ENCODE assay signal across 8 cellular contexts in the genomic region with DNA sequence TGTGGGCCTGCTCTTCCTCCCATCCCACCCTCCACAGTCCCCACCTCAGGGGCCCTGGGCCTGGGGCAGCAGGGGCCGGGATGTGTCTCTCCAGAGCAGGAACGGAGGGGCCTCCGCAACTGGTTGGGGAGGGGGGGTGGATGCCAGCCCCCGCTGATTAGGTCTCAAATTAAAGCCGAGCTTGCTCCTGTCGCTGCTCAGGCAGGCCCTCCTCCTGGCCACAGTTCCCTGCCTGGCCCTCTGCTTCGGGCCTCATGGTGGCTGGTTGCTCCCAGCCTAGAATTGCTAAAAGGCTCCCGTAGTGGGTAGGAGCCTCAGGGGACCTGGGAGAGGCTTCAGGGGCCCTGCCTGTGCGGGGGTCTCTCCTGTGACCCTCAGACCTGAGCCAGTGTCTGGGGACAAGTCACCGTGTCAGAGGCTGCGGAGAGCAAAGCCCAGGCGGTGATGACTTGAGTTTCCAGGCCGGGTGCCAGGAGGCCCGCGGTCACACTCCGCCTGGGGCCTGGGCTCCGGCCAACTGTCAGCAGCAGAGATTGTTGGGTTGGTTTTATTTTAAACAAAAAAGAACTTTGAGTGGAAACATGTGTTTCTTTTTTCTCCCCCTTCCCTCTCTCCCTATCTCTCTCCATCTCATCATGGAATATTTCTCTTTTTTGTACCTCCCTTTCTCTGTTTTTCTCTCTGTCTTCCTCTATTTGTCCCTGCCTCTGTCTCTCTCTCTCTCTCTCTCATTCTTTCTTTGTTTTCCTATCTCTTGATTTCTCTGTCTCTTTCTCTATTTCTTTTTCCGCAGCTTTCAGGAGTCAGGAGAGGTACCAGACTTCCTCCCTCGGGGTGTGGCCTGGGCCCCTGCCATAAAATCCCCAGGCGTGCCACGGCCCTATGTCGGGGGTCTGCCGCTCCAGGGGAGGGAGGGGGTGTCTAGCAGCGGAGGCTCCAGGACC. TPM values are rescaled to one million over a fixed set of nuclear protein-coding genes. Genes with fewer than 3 reads are reported as not detected.
A peak's percentile ranks its signal among the peaks of the same experiment; 100 is the strongest.
DNase-seq lines count a peak whose midpoint lies in the region; ATAC-seq and TF ChIP-seq lines count a peak whose summit lies in the region.

No MANE protein-coding gene starts in this region.

- intact Hi-C loops in PC-9 (cut with micrococcal nuclease; ENCODE audit: unreplicated experiment), result no loop called here

- peaks cover 50% of the 10 kb centered on the region for H3F3A ChIP-seq in PC-9 (ENCODE audit: insufficient read depth, low read depth)

- POLR2A ChIA-PET in PC-9 (lab: Charles Lee; ENCODE audit: unreplicated experiment), result interaction anchor here (0.7 to 0.8 kb wide), 2 partner anchors 31 to 51 kb away, joined by 3 to 4 read pairs; no protein-coding TSS in a partner anchor

- no peaks in the 10 kb centered on the region for H3K36me3 ChIP-seq in BLaER1 treated with 17β-estradiol and CSF1 and Interleukin-3, amounts not matched to agents 10 nM and 100 nM
- H3K36me3 ChIP-seq in PC-9 (ENCODE audit: low read depth) (no peaks in the 10 kb centered on the region), mucosa of stomach (ENCODE audit: control insufficient read depth, insufficient read depth, low read length) (no peaks in the 10 kb centered on the region)

- peak overlapping the region; percentile 8 to 72 (median 49); a peak in 19 of 22 replicates for H3K9ac ChIP-seq in BLaER1 treated with 17β-estradiol and CSF1 and Interleukin-3, amounts not matched to agents 10 nM and 100 nM
- H3K9ac ChIP-seq in mucosa of stomach (ENCODE audit: low read length), result peak overlapping the region; percentile 56

- CTCF ChIA-PET in PC-9 (lab: Charles Lee), result interaction anchor here (0.6 kb wide), 1 partner anchor 14 kb away, joined by 7 read pairs; no protein-coding TSS in a partner anchor

- BruUV-seq in PC-9 (replicated peaks; lab: Mats Ljungman, UMichigan), result no TSS peak

- DNase-seq in PC-9 (peak; percentile 68 to 85), epidermal melanocyte (ENCODE audit: insufficient read length, low spot score) (peak; percentile 74), NCI-H345 treated with DMSO at 0.1 percent for 48 hours (lab: John Stamatoyannopoulos, UW; ENCODE audit: unreplicated experiment) (no peak), OCI-M2 (lab: John Stamatoyannopoulos, UW; ENCODE audit: unreplicated experiment) (no peak)

- no peaks in the 10 kb centered on the region; the same call in 1 of the 2 replicates for H3K79me2 ChIP-seq in PC-9 (ENCODE audit: low read depth)

- H3K4me3 ChIP-seq in BLaER1 treated with 17β-estradiol and CSF1 and Interleukin-3, amounts not matched to agents 10 nM and 100 nM, result peak overlapping the region in 1 of 10 experiments; percentile 19; a peak in 1 of 20 replicates
- H3K4me3 ChIP-seq in PC-9 (no peak overlapping the region), mucosa of stomach (ENCODE audit: low read length) (no peak overlapping the region)

- no peaks in the 10 kb centered on the region for H3K9me3 ChIP-seq in BLaER1 treated with 17β-estradiol and CSF1 and Interleukin-3, amounts not matched to agents 10 nM and 100 nM (replicated peaks in 1 of 11)
- no peaks in the 10 kb centered on the region for H3K9me3 ChIP-seq in PC-9 (ENCODE audit: insufficient read depth, low read depth)
- H3K9me3 ChIP-seq in mucosa of stomach (ENCODE audit: control insufficient read depth, low read length), result no peaks in the 10 kb centered on the region

- no peak for TF ChIP-seq CTCF in PC-9 (conservative IDR thresholded peaks at IDR 0.05)

- H2AFZ ChIP-seq in PC-9, result no peak overlapping the region; the same call in 1 of the 2 replicates

- no peak for ATAC-seq in GM21619 (IDR thresholded peaks at IDR 0.05; ENCODE audit: unreplicated experiment)
- ATAC-seq in HG03571 (IDR thresholded peaks at IDR 0.05; ENCODE audit: unreplicated experiment), result no peak

- H3K4me2 ChIP-seq in BLaER1 treated with 17β-estradiol and CSF1 and Interleukin-3, amounts not matched to agents 10 nM and 100 nM, result peak overlapping the region; percentile 48 to 90 (median 69)
- peak overlapping the region; percentile 70 for H3K4me2 ChIP-seq in PC-9

- peaks cover 0 to 9% (median 0%) of the 10 kb centered on the region in 11 experiments; a peak in 2 of 22 replicates for H3K27me3 ChIP-seq in BLaER1 treated with 17β-estradiol and CSF1 and Interleukin-3, amounts not matched to agents 10 nM and 100 nM
- H3K27me3 ChIP-seq in PC-9 (ENCODE audit: insufficient read depth, low read depth) (no peaks in the 10 kb centered on the region), mucosa of stomach (ENCODE audit: control insufficient read depth, insufficient read depth, low read length) (no peaks in the 10 kb centered on the region)

- H3K27ac ChIP-seq in BLaER1 treated with 17β-estradiol and CSF1 and Interleukin-3, amounts not matched to agents 10 nM and 100 nM, result peak overlapping the region in 9 of 11 experiments; percentile 28 to 68 (median 39); a peak in 17 of 22 replicates
- H3K27ac ChIP-seq in PC-9, result peak overlapping the region; percentile 98

- H4K20me1 ChIP-seq in BLaER1 treated with 17β-estradiol and CSF1 and Interleukin-3, amounts not matched to agents 10 nM and 100 nM, result peaks cover 0 to 9% (median 0%) of the 10 kb centered on the region in 11 experiments; a peak in 2 of 22 replicates
- no peaks in the 10 kb centered on the region for H4K20me1 ChIP-seq in PC-9 (ENCODE audit: insufficient read depth)

- no peaks in the 10 kb centered on the region for H3K9me2 ChIP-seq in PC-9 (ENCODE audit: insufficient read depth)

- peaks cover 40 to 59% (median 46%) of the 10 kb centered on the region in 10 experiments for H3K4me1 ChIP-seq in BLaER1 treated with 17β-estradiol and CSF1 and Interleukin-3, amounts not matched to agents 10 nM and 100 nM
- H3K4me1 ChIP-seq in PC-9 (replicated peaks; ENCODE audit: insufficient read depth) (peaks cover 96% of the 10 kb centered on the region), mucosa of stomach (ENCODE audit: control insufficient read depth, insufficient read depth, low read length) (peaks cover 86% of the 10 kb centered on the region)

RNA-seq across cellular contexts. Expression of gene EPHA2, which starts 20.0 kb away (rescaled TPM):
- total RNA-seq in PC-9 (2021), result 48.3 and 65.8 TPM in 2 replicates

RNA-seq across cellular contexts. Expression of gene ARHGEF19, which starts 36.6 kb away (rescaled TPM):
- total RNA-seq in PC-9 (2021), result 38.5 and 44.3 TPM in 2 replicates

Comparison
In these comparisons a context has a peak if more than half of its experiments do, and no peak if none do; other contexts are left out.
1. DNase-seq: peak in PC-9 (2 of 2) and epidermal melanocyte (single experiment); none in NCI-H345 treated with DMSO at 0.1 percent for 48 hours (single experiment) and OCI-M2 (single experiment).